Comparison of ENCODE assay signal across 25 cellular contexts in the genomic region with DNA sequence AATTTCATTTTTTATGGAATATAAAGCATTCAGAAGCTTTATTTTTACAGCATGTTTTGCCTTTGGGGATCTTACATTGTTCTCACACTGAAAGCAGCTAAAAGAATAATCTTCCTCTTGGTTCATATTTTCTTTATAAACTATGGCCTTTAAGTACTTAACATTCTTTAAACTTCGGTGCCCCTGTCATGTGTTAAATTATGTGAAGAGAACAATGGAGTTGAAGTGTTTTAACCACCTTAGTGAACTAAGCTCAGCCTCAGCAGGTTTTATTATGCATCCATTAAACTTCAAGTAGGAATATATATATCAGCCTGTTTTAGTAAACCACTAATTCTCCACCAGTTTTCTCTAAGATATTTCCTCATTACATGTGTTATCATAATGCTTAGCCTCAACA.
"Had no signal": no experiment of that assay in that cellular context is flagged by ENCODE, and none has a peak within 500 bp of the region (broad histone marks: within the 10 kb centered on the region; RNA-seq: fewer than 3 reads in every experiment).

No MANE protein-coding gene starts in this region.

- DNase-seq: activated B cell treated with CpG ODN at 0.5 μM for 24 hours; activated CD4-positive, alpha-beta memory T cell treated with anti-CD3 and anti-CD28 coated beads, Interleukin-2, amount 10 ng/mL, durations not matched to agents 7 days and 5 days; activated CD4-positive, alpha-beta T cell treated with anti-CD3 and anti-CD28 coated beads for 4 hours; activated CD4-positive, CD25-positive, alpha-beta regulatory T cell treated with anti-CD3 and anti-CD28 coated beads, Interleukin-2, amount 50 U/mL, for 72 hours; activated CD8-positive, alpha-beta memory T cell treated with anti-CD3 and anti-CD28 coated beads for 24 hours; activated CD8-positive, alpha-beta memory T cell treated with anti-CD3 and anti-CD28 coated beads, Interleukin-2, amount 10 ng/mL, durations not matched to agents 7 days and 5 days; activated CD8-positive, alpha-beta memory T cell treated with anti-CD3 and anti-CD28 coated beads, Interleukin-2, amount 50 U/mL, for 48 hours; activated effector memory CD4-positive, alpha-beta T cell treated with Interleukin-2 at 50 U/mL for 16 hours; activated naive CD4-positive, alpha-beta T cell treated with anti-CD3 and anti-CD28 coated beads, Interleukin-2, amount 10 ng/mL, durations not matched to agents 7 days and 5 days; activated naive CD8-positive, alpha-beta T cell treated with anti-CD3 and anti-CD28 coated beads, Interleukin-2, amount 50 U/mL, for 24 hours; activated T-cell treated with anti-CD3 and anti-CD28 coated beads, Interleukin-2, amount 50 U/mL, for 48 hours; anterior cingulate cortex; caudate nucleus; cerebellar nuclear complex; NCI-H1436; NCI-H187; NCI-H2029 treated with DMSO at 0.1 percent for 48 hours; NCI-H2107; NCI-H510A; PC-9; SIG-M5; SW 1271; T-helper 1 cell; T-helper 2 cell; T-helper 9 cell had no signal
